In the genomic region with DNA sequence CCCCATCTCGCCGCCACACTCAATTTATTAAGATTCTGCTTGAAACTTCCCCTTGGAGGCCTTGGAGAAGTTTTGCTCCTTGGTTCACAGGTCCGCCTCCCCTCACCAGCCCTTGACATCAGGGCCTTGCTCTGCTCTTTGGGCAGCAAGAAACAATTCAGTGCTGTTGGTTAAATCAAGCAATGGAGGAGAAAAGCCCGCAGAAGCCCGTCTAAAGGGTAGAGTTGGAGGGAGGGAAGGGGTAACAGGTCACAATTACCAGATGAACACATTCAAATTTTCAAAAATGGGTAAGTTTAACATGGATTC, we compare ENCODE assay signal across 1 cellular context.
TF ChIP-seq lines count a peak whose summit lies in the region.

No MANE protein-coding gene starts in this region.

TF ChIP-seq in HEK293, 187 proteins besides CTCF, POLR2A, EP300 and RAD21 (continued from another document):
- TF ChIP-seq, protein P1, sequence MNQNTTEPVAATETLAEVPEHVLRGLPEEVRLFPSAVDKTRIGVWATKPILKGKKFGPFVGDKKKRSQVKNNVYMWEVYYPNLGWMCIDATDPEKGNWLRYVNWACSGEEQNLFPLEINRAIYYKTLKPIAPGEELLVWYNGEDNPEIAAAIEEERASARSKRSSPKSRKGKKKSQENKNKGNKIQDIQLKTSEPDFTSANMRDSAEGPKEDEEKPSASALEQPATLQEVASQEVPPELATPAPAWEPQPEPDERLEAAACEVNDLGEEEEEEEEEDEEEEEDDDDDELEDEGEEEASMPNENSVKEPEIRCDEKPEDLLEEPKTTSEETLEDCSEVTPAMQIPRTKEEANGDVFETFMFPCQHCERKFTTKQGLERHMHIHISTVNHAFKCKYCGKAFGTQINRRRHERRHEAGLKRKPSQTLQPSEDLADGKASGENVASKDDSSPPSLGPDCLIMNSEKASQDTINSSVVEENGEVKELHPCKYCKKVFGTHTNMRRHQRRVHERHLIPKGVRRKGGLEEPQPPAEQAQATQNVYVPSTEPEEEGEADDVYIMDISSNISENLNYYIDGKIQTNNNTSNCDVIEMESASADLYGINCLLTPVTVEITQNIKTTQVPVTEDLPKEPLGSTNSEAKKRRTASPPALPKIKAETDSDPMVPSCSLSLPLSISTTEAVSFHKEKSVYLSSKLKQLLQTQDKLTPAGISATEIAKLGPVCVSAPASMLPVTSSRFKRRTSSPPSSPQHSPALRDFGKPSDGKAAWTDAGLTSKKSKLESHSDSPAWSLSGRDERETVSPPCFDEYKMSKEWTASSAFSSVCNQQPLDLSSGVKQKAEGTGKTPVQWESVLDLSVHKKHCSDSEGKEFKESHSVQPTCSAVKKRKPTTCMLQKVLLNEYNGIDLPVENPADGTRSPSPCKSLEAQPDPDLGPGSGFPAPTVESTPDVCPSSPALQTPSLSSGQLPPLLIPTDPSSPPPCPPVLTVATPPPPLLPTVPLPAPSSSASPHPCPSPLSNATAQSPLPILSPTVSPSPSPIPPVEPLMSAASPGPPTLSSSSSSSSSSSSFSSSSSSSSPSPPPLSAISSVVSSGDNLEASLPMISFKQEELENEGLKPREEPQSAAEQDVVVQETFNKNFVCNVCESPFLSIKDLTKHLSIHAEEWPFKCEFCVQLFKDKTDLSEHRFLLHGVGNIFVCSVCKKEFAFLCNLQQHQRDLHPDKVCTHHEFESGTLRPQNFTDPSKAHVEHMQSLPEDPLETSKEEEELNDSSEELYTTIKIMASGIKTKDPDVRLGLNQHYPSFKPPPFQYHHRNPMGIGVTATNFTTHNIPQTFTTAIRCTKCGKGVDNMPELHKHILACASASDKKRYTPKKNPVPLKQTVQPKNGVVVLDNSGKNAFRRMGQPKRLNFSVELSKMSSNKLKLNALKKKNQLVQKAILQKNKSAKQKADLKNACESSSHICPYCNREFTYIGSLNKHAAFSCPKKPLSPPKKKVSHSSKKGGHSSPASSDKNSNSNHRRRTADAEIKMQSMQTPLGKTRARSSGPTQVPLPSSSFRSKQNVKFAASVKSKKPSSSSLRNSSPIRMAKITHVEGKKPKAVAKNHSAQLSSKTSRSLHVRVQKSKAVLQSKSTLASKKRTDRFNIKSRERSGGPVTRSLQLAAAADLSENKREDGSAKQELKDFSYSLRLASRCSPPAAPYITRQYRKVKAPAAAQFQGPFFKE (tag by site-specific recombination; IDR thresholded peaks at IDR 0.05; ENCODE audit: borderline replicate concordance), result no peak
- TF ChIP-seq OSR2 (tag by site-specific recombination; IDR thresholded peaks at IDR 0.05) (no peak), ZNF391 (tag by site-specific recombination; IDR thresholded peaks at IDR 0.05; ENCODE audit: borderline replicate concordance, low read depth) (no peak), ZNF121 (tag by site-specific recombination; IDR thresholded peaks at IDR 0.05) (no peak), FEZF1 (tag by site-specific recombination; IDR thresholded peaks at IDR 0.05) (no peak)
- TF ChIP-seq, protein P2, sequence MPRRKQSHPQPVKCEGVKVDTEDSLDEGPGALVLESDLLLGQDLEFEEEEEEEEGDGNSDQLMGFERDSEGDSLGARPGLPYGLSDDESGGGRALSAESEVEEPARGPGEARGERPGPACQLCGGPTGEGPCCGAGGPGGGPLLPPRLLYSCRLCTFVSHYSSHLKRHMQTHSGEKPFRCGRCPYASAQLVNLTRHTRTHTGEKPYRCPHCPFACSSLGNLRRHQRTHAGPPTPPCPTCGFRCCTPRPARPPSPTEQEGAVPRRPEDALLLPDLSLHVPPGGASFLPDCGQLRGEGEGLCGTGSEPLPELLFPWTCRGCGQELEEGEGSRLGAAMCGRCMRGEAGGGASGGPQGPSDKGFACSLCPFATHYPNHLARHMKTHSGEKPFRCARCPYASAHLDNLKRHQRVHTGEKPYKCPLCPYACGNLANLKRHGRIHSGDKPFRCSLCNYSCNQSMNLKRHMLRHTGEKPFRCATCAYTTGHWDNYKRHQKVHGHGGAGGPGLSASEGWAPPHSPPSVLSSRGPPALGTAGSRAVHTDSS (tag by site-specific recombination; IDR thresholded peaks at IDR 0.05), result no peak
TF ChIP-seq in HEK293: peak in this region for 0.
